ENCODE assay signal across 8 cellular contexts in the genomic region with DNA sequence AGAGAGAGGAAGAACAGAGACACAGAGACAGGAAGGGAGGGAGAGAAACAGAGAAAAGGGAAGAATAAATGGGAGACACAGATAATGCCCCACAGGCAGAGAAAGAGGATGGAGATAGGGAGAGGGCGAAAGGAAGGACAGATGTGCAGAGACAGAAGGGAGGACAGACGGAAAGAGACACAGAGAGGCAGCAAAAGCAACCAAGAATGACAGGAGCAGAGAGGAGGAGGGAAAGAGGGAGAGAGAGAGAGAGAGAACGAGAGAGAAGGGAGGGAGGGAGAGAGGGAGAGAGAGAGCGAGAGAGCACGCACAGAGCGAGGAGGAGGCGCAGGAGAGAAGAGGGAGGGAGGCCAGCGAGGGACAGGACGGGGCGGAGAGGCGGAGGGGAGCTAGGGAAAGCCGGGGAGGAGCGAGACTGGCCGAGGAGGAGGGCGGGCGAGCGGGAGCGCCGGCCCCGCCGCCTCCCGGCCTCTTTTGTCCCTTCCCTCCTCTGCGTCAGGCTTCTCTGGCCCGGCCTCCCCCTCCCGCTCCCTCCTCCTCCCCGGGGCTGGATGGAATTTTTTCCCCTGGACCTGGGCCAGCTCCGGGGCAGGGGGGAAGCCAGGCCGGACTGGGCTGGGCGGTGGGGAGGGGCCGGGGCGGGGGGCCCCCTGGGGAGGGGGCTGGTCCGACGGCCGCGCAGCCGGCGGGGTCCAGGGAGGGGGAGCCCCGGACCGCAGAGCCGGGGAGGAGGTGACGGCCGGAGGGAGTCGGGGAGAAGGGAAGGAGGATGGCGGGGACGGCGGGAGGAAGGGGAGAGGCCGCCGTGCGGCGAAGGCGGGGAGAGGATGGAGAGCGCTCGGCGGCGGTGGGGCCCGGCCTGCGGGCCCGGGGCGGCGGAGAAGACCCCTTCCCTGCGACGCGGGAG. TPM values are rescaled to one million over a fixed set of nuclear protein-coding genes. Genes with fewer than 3 reads are reported as not detected.
DNase-seq lines count a peak whose midpoint lies in the region; ATAC-seq and TF ChIP-seq lines count a peak whose summit lies in the region.

No MANE protein-coding gene starts in this region.

- DNase-seq in DMS153 treated with DMSO at 0.1 percent for 48 hours (lab: John Stamatoyannopoulos, UW; ENCODE audit: unreplicated experiment) (peak; percentile 84), T1000 (lab: John Stamatoyannopoulos, UW) (peak; percentile 84), endodermal cell (peak; percentile 95), lung microvascular endothelial cell (ENCODE audit: low read depth in 2 of 2) (peak; percentile 94 to 95), NCI-H2081 (lab: John Stamatoyannopoulos, UW) (no peak)

- H3K4me3 ChIP-seq in Loucy (ENCODE audit: low read length, poor library complexity, severe bottlenecking) (peak overlapping the region; percentile 96), endodermal cell (ENCODE audit: low read length) (peak overlapping the region; percentile 90), subcutaneous abdominal adipose tissue (ENCODE audit: low read depth in 1 of 5, low read length in 5 of 5) (peak overlapping the region; percentile 67 to 91 (median 81))

- H3K27me3 ChIP-seq in Loucy (ENCODE audit: insufficient read depth, low read length, poor library complexity, severe bottlenecking), result no peaks in the 10 kb centered on the region
- H3K27me3 ChIP-seq in endodermal cell (ENCODE audit: control insufficient read depth, insufficient read depth, low read length, poor library complexity, severe bottlenecking), result no peaks in the 10 kb centered on the region
- H3K27me3 ChIP-seq in subcutaneous abdominal adipose tissue (ENCODE audit: control insufficient read depth in 5 of 5, insufficient read depth in 4 of 5, low read length in 5 of 5), result no peaks in the 10 kb centered on the region

- H3K27me3 Mint-ChIP-seq in endodermal cell (ENCODE audit: insufficient read depth), result peaks cover 2% of the 10 kb centered on the region

- TF ChIP-seq CTCF in Loucy (conservative IDR thresholded peaks at IDR 0.05; ENCODE audit: low read length), result no peak
- TF ChIP-seq CTCF in endodermal cell (conservative IDR thresholded peaks at IDR 0.05), result no peak

- H3K79me2 ChIP-seq in Loucy (ENCODE audit: insufficient read depth, low read length), result peaks cover 41% of the 10 kb centered on the region

- H3K4me1 ChIP-seq in Loucy (ENCODE audit: insufficient read depth, low read length, poor library complexity, severe bottlenecking) (peaks cover 34% of the 10 kb centered on the region), endodermal cell (ENCODE audit: control insufficient read depth, insufficient read depth, low read length) (peaks cover 5% of the 10 kb centered on the region), subcutaneous abdominal adipose tissue (ENCODE audit: control insufficient read depth in 5 of 5, insufficient read depth in 5 of 5, low read length in 5 of 5) (peaks cover 8 to 48% (median 44%) of the 10 kb centered on the region in 5 donors)

- no peaks in the 10 kb centered on the region for H3K36me3 ChIP-seq in Loucy (ENCODE audit: insufficient read depth, low read length)
- H3K36me3 ChIP-seq in endodermal cell (ENCODE audit: control insufficient read depth, insufficient read depth, low read length), result peaks cover 13% of the 10 kb centered on the region
- peaks cover 0 to 11% (median 3%) of the 10 kb centered on the region in 5 donors for H3K36me3 ChIP-seq in subcutaneous abdominal adipose tissue (ENCODE audit: control insufficient read depth in 5 of 5, insufficient read depth in 5 of 5, low read length in 5 of 5)

- peak overlapping the region; percentile 87 for H3K9ac ChIP-seq in Loucy (ENCODE audit: low read depth, low read length, poor library complexity, severe bottlenecking)
- peak overlapping the region; percentile 91 for H3K9ac ChIP-seq in endodermal cell (ENCODE audit: extremely low read depth, low read length, poor library complexity, severe bottlenecking)
- peak overlapping the region; percentile 72 to 83 (median 81) for H3K9ac ChIP-seq in subcutaneous abdominal adipose tissue (ENCODE audit: low read length in 5 of 5)

- H3K4me1 Mint-ChIP-seq in endodermal cell, result peaks cover 20% of the 10 kb centered on the region

- H3K4me2 ChIP-seq in Loucy (ENCODE audit: low read depth, low read length, poor library complexity, severe bottlenecking), result peak overlapping the region; percentile 87

- H3K27ac ChIP-seq in endodermal cell (ENCODE audit: low read depth, low read length) (peak overlapping the region; percentile 99), subcutaneous abdominal adipose tissue (ENCODE audit: low read depth, low read length) (peak overlapping the region; percentile 94)

- peaks cover 29% of the 10 kb centered on the region for H4K20me1 ChIP-seq in Loucy (ENCODE audit: insufficient read depth, low read length, poor library complexity, severe bottlenecking)

- peak overlapping the region; percentile 69 for H3K27ac Mint-ChIP-seq in endodermal cell

- H3K4me3 Mint-ChIP-seq in endodermal cell, result peak overlapping the region; percentile 83

- H3K9me2 ChIP-seq in Loucy (replicated peaks; ENCODE audit: low read depth, low read length), result no peaks in the 10 kb centered on the region

- H2AFZ ChIP-seq in Loucy (ENCODE audit: low read length), result peak overlapping the region; percentile 84

- H3K36me3 Mint-ChIP-seq in endodermal cell (ENCODE audit: low read depth), result peaks cover 10% of the 10 kb centered on the region

- H3K9me3 Mint-ChIP-seq in endodermal cell, result peaks cover 22% of the 10 kb centered on the region

- 0 to 1% methylated on average over 8 to 54 of the region's 63 CpGs for WGBS in endodermal cell (ENCODE audit: insufficient coverage in 1 of 2, insufficient read length in 1 of 2), 2 experiments

- H3K9me3 ChIP-seq in Loucy (ENCODE audit: insufficient read depth, low read depth, low read length) (no peaks in the 10 kb centered on the region), endodermal cell (ENCODE audit: control insufficient read depth, low read length) (peaks cover 31% of the 10 kb centered on the region), subcutaneous abdominal adipose tissue (ENCODE audit: control insufficient read depth in 5 of 5, low read length in 5 of 5) (no peaks in the 10 kb centered on the region)

- H3F3A ChIP-seq in Loucy (ENCODE audit: low read depth), result no peaks in the 10 kb centered on the region

- ATAC-seq in GM19395 (IDR thresholded peaks at IDR 0.05; ENCODE audit: unreplicated experiment), result no peak

RNA-seq across cellular contexts. Expression of a gene that starts 4.2 kb away (rescaled TPM):
- total RNA-seq in endodermal cell (10 to 100 TPM; 18.4 to 26.8 TPM), lung microvascular endothelial cell (3.9 and 7.7 TPM in 2 replicates)
- polyA plus RNA-seq in endodermal cell (2013, experiment 1 of 2), result 33.8 TPM
- polyA plus RNA-seq in endodermal cell (2013, experiment 2 of 2), result 32.2 TPM

RNA-seq across cellular contexts. Expression of a gene that starts 34.9 kb away (rescaled TPM):
- total RNA-seq in endodermal cell (under 1 TPM in 1 of 2 donors, not detected in 1; 0.22 TPM), lung microvascular endothelial cell (0.20 and 0.22 TPM in 2 replicates)
- 0.78 TPM for polyA plus RNA-seq in endodermal cell (2013, experiment 1 of 2)
- 1.0 TPM for polyA plus RNA-seq in endodermal cell (2013, experiment 2 of 2)

RNA-seq across cellular contexts. Expression of a gene that starts 42.3 kb away (rescaled TPM):
- not detected for total RNA-seq in endodermal cell
- polyA plus RNA-seq in endodermal cell (2013, experiment 1 of 2), result not detected
- 0.12 TPM for polyA plus RNA-seq in endodermal cell (2013, experiment 2 of 2)
- total RNA-seq in lung microvascular endothelial cell, result not detected in 2 replicates

RNA-seq across cellular contexts. Expression of a gene that starts 58.7 kb away (rescaled TPM):
- total RNA-seq in endodermal cell (not detected), lung microvascular endothelial cell (not detected in 2 replicates)
- 0.14 TPM for polyA plus RNA-seq in endodermal cell (2013, experiment 1 of 2)
- not detected for polyA plus RNA-seq in endodermal cell (2013, experiment 2 of 2)

Comparison
In these comparisons a context has a peak if more than half of its experiments do, and no peak if none do; other contexts are left out.
1. DNase-seq: peak in DMS153 treated with DMSO at 0.1 percent for 48 hours (single experiment), T1000 (single experiment), endodermal cell (single experiment) and lung microvascular endothelial cell (2 of 2); none in NCI-H2081 (0 of 2).
2. Peak in every context shown above with its lines, with median percentiles within 50 percentile points of each other: H3K4me3 ChIP-seq and H3K9ac ChIP-seq.